Comparison of ENCODE assay signal across 20 cellular contexts in genomic region chr9:76701441-76702031, GRCh38.
A peak's percentile ranks its signal among the peaks of the same experiment; 100 is the strongest.
DNase-seq lines count a peak whose midpoint lies in the region; ATAC-seq and TF ChIP-seq lines count a peak whose summit lies in the region.
"Had no signal": no experiment of that assay in that cellular context is flagged by ENCODE, and none has a peak within 500 bp of the region (broad histone marks: within the 10 kb centered on the region; RNA-seq: fewer than 3 reads in every experiment).

No MANE protein-coding gene starts in this region.

- H3K4me3 ChIP-seq in endodermal cell (ENCODE audit: low read length), result no peak overlapping the region
- H3K4me3 ChIP-seq: dorsolateral prefrontal cortex, tibial nerve had no signal

- H3K27ac Mint-ChIP-seq in endodermal cell, result no peak overlapping the region
- H3K27ac Mint-ChIP-seq in nephron, result peak overlapping the region; percentile 47 to 93 (median 86)
- H3K27ac Mint-ChIP-seq: activated T-helper 17 cell treated with anti-CD3 and anti-CD28 coated beads, Interleukin-2, amount 50 U/mL, for 72 hours; nephron progenitor cell had no signal

- H3K9me3 ChIP-seq in endodermal cell (ENCODE audit: control insufficient read depth, low read length), result no peaks in the 10 kb centered on the region
- H3K9me3 ChIP-seq: tibial nerve had no signal

- H3K4me3 Mint-ChIP-seq in endodermal cell (no peak overlapping the region), nephron (peak overlapping the region in 1 of 3 experiments; percentile 23)
- H3K4me3 Mint-ChIP-seq: activated T-helper 17 cell treated with anti-CD3 and anti-CD28 coated beads, Interleukin-2, amount 50 U/mL, for 72 hours; nephron progenitor cell had no signal

- no peaks in the 10 kb centered on the region for H3K9me3 Mint-ChIP-seq in endodermal cell
- no peaks in the 10 kb centered on the region for H3K9me3 Mint-ChIP-seq in nephron
- H3K9me3 Mint-ChIP-seq: activated T-helper 17 cell treated with anti-CD3 and anti-CD28 coated beads, Interleukin-2, amount 50 U/mL, for 72 hours; nephron progenitor cell had no signal

- H3K27ac ChIP-seq in endodermal cell (ENCODE audit: low read depth, low read length), result peak overlapping the region; percentile 65
- H3K27ac ChIP-seq: foreskin keratinocyte, tibial nerve, VCaP had no signal

- DNase-seq in AG20443 (ENCODE audit: low spot score) (peak; percentile 51), endodermal cell (no peak), HuH-7 (ENCODE audit: low spot score) (no peak), GM10266 (ENCODE audit: extremely low spot score) (no peak)
- DNase-seq: COR-L47; foreskin keratinocyte; NCI-H2029; NCI-H774; nephron progenitor cell; right cardiac atrium; stimulated activated CD4-positive, alpha-beta T cell treated with anti-CD3 and anti-CD28 coated beads, Interleukin-2, amount 100 ng/mL, for 48 hours; SW 1271 had no signal

- no peak for TF ChIP-seq CTCF in endodermal cell (conservative IDR thresholded peaks at IDR 0.05)
- TF ChIP-seq CTCF in nephron (IDR thresholded peaks at IDR 0.05; ENCODE audit: unreplicated experiment in 3 of 3), result no peak
- TF ChIP-seq CTCF in GM10266 (IDR thresholded peaks at IDR 0.05; ENCODE audit: control insufficient read depth, insufficient read depth, low read depth, missing control alignments), result no peak

- no peaks in the 10 kb centered on the region for H3K36me3 ChIP-seq in endodermal cell (ENCODE audit: control insufficient read depth, insufficient read depth, low read length)
- H3K36me3 ChIP-seq: tibial nerve had no signal

- ATAC-seq in SK-N-SH treated with all-trans-retinoic acid at 6 μM for 48 hours, result peak; percentile 28; the same call in 2 of the 3 replicates
- no peak for ATAC-seq in GM21619 (IDR thresholded peaks at IDR 0.05; ENCODE audit: unreplicated experiment)
- ATAC-seq in GM18868 (IDR thresholded peaks at IDR 0.05; ENCODE audit: unreplicated experiment), result no peak
- ATAC-seq: activated T-helper 17 cell treated with anti-CD3 and anti-CD28 coated beads, Interleukin-2, amount 50 U/mL, for 72 hours; foreskin keratinocyte; right cardiac atrium had no signal

- no peaks in the 10 kb centered on the region for H3K27me3 ChIP-seq in endodermal cell (ENCODE audit: control insufficient read depth, insufficient read depth, low read length, poor library complexity, severe bottlenecking)
- H3K27me3 ChIP-seq: dorsolateral prefrontal cortex, foreskin keratinocyte, tibial nerve had no signal

- peaks cover 9% of the 10 kb centered on the region for H3K27me3 Mint-ChIP-seq in endodermal cell (ENCODE audit: insufficient read depth)
- H3K27me3 Mint-ChIP-seq in nephron (ENCODE audit: low read depth), result peaks cover 18% of the 10 kb centered on the region

- no peaks in the 10 kb centered on the region for H3K36me3 Mint-ChIP-seq in endodermal cell (ENCODE audit: low read depth)
- H3K36me3 Mint-ChIP-seq in nephron (ENCODE audit: low read depth), result no peaks in the 10 kb centered on the region

- 67 to 78% methylated on average over 2 to 3 of the region's 3 CpGs for WGBS in endodermal cell (ENCODE audit: insufficient coverage in 1 of 2, insufficient read length in 1 of 2), 2 experiments

- H3K9ac ChIP-seq in endodermal cell (ENCODE audit: extremely low read depth, low read length, poor library complexity, severe bottlenecking), result no peak overlapping the region

- H3K4me1 ChIP-seq in endodermal cell (ENCODE audit: control insufficient read depth, insufficient read depth, low read length), result peaks cover 8% of the 10 kb centered on the region
- H3K4me1 ChIP-seq: foreskin keratinocyte, tibial nerve had no signal

- H3K4me1 Mint-ChIP-seq in endodermal cell (peaks cover 19% of the 10 kb centered on the region), nephron (peaks cover 34% of the 10 kb centered on the region)
- H3K4me1 Mint-ChIP-seq: activated T-helper 17 cell treated with anti-CD3 and anti-CD28 coated beads, Interleukin-2, amount 50 U/mL, for 72 hours had no signal

TF ChIP-seq in SK-N-SH treated with all-trans-retinoic acid at 6 μM for 48 hours, 23 proteins besides CTCF, POLR2A, EP300 and RAD21:
- TF ChIP-seq GLIS3 (CRISPR knock-in tag; IDR thresholded peaks at IDR 0.05), result no peak
- TF ChIP-seq CSRNP3 (CRISPR knock-in tag; IDR thresholded peaks at IDR 0.05), result no peak
- TF ChIP-seq PATZ1 (CRISPR knock-in tag; IDR thresholded peaks at IDR 0.05; ENCODE audit: borderline replicate concordance), result no peak
- no peak for TF ChIP-seq ZC3H10 (CRISPR knock-in tag; IDR thresholded peaks at IDR 0.05)
